Comparison of ENCODE assay signal across 8 cellular contexts in genomic region chr14:94769413-94770250, GRCh38. TPM values are rescaled to one million over a fixed set of nuclear protein-coding genes. Genes with fewer than 3 reads are reported as not detected.
DNase-seq lines count a peak whose midpoint lies in the region; ATAC-seq and TF ChIP-seq lines count a peak whose summit lies in the region.

GSC (minus strand) TSS chr14:94770113; CDS start chr14:94770015, 98 bp downstream.

- 0% methylated on average over 94 of the region's 94 CpGs for WGBS in ectodermal cell, 2 experiments

- no peaks in the 10 kb centered on the region for H3K36me3 ChIP-seq in GM06990 (ENCODE audit: control insufficient read depth, insufficient read depth, low read length)
- H3K36me3 ChIP-seq in ectodermal cell (ENCODE audit: control insufficient read depth, insufficient read depth, low read length) = no peaks in the 10 kb centered on the region
- H3K36me3 ChIP-seq in mucosa of rectum (ENCODE audit: control insufficient read depth in 2 of 2, insufficient read depth in 2 of 2, low read length in 2 of 2) = no peaks in the 10 kb centered on the region

- peaks cover 53% of the 10 kb centered on the region for H3K4me1 ChIP-seq in ectodermal cell (ENCODE audit: control insufficient read depth, insufficient read depth, low read length)
- H3K4me1 ChIP-seq in mucosa of rectum (ENCODE audit: control insufficient read depth in 2 of 2, insufficient read depth in 2 of 2, low read length in 2 of 2) = peaks cover 0 to 7% of the 10 kb centered on the region in 2 donors

- H3K9me3 ChIP-seq in ectodermal cell (ENCODE audit: control insufficient read depth, low read length) (no peaks in the 10 kb centered on the region), mucosa of rectum (ENCODE audit: control insufficient read depth in 2 of 2, low read length in 2 of 2) (no peaks in the 10 kb centered on the region)

- H3K27me3 ChIP-seq in GM06990 (replicated peaks; ENCODE audit: control insufficient read depth, insufficient read depth, low read length) = no peaks in the 10 kb centered on the region; the same call in none of the 2 replicates
- H3K27me3 ChIP-seq in ectodermal cell (ENCODE audit: control insufficient read depth, insufficient read depth, low read length, poor library complexity, severe bottlenecking) = peaks cover 100% of the 10 kb centered on the region
- H3K27me3 ChIP-seq in mucosa of rectum (ENCODE audit: control insufficient read depth in 2 of 2, insufficient read depth in 2 of 2, low read length in 2 of 2) = peaks cover 74 to 75% of the 10 kb centered on the region in 2 donors

- H3K4me3 ChIP-seq in GM06990 (replicated peaks; ENCODE audit: low read depth, low read length) (peak within 1 kb of the TSS; percentile 37), ectodermal cell (ENCODE audit: insufficient read depth, low read depth, low read length) (peak within 1 kb of the TSS; percentile 22), mucosa of rectum (ENCODE audit: low read length in 2 of 2) (peak within 1 kb of the TSS; percentile 41 to 43)

- ATAC-seq in HG02840 (IDR thresholded peaks at IDR 0.05; ENCODE audit: low FRiP score, unreplicated experiment) (no peak), HG02623 (IDR thresholded peaks at IDR 0.05; ENCODE audit: unreplicated experiment) (no peak)

- no peak for TF ChIP-seq CTCF in GM06990 (IDR thresholded peaks at IDR 0.05; ENCODE audit: insufficient read depth, low read length, poor library complexity, severe bottlenecking)

- H3K9ac ChIP-seq in mucosa of rectum (ENCODE audit: low read depth in 1 of 2, low read length in 2 of 2) = no peak within 1 kb of the TSS

- DNase-seq in GM06990 (ENCODE audit: extremely low read depth, insufficient read length) (no peak), NCI-H748 treated with DMSO at 0.1 percent for 48 hours (lab: John Stamatoyannopoulos, UW) (peak; percentile 59), H4 (ENCODE audit: low spot score) (no peak)
- no peak for DNase-seq in effector CD4-positive, alpha-beta T cell

- H3K27ac ChIP-seq in ectodermal cell (ENCODE audit: insufficient read depth, low read depth, low read length, poor library complexity, severe bottlenecking) = no peak within 1 kb of the TSS
- H3K27ac ChIP-seq in mucosa of rectum (ENCODE audit: low read depth in 2 of 2, low read length in 2 of 2) = no peak within 1 kb of the TSS

RNA-seq across cellular contexts. Expression of gene GSC, which starts in this region (rescaled TPM):
- polyA plus RNA-seq in ectodermal cell (2013, experiment 1 of 4) = 0.54 TPM
- polyA plus RNA-seq in ectodermal cell (2013, experiment 2 of 4) = 1.3 TPM
- 1.1 TPM for polyA plus RNA-seq in ectodermal cell (2013, experiment 3 of 4)
- polyA plus RNA-seq in ectodermal cell (2013, experiment 4 of 4) = 2.2 TPM
- total RNA-seq in H4 (2014; rRNA removed; shearing (Covaris generic)) = 2.8 and 4.4 TPM in 2 replicates
